In the genomic region with DNA sequence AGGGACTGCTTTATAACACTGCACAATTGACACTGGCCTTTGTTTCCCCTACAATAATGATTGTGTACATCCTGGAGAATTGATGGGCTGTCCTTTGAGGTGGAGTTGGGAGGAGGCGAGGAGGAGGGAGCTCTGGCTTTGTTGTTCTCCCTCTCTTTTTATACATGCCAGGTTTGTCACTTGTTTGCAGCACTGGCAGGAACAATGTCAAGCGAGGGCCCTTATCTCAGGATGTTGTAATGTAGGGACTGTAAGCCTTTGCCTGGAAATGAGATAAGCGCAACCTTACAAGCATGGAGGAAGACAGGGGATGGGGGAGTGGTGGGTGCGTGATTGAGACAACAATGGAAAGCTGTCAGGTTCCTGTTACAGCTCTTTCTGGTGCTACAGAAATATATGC, we compare ENCODE assay signal across 1 cellular context.
TF ChIP-seq lines count a peak whose summit lies in the region.

No MANE protein-coding gene starts in this region.

TF ChIP-seq in HepG2, 621 proteins besides CTCF, POLR2A, EP300 and RAD21 (continued from another document):
- TF ChIP-seq ZNF407 (CRISPR knock-in tag; IDR thresholded peaks at IDR 0.05; ENCODE audit: not compliant biosample characterization) (no peak), ZNF703 (CRISPR knock-in tag; IDR thresholded peaks at IDR 0.05; ENCODE audit: borderline replicate concordance) (no peak), PPARG (CRISPR knock-in tag; conservative IDR thresholded peaks at IDR 0.05) (no peak), FOXP4 (CRISPR knock-in tag; IDR thresholded peaks at IDR 0.05) (no peak), SYNCRIP (IDR thresholded peaks at IDR 0.05; ENCODE audit: insufficient read depth, low read depth, low read length) (no peak), SRF (IDR thresholded peaks at IDR 0.05; ENCODE audit: low read depth, low read length) (no peak), NONO (IDR thresholded peaks at IDR 0.05) (no peak), NONO (CRISPR knock-in tag; conservative IDR thresholded peaks at IDR 0.05) (no peak), TRIM24 (CRISPR knock-in tag; IDR thresholded peaks at IDR 0.05) (no peak)
